Comparison of ENCODE assay signal across 2 cellular contexts in genomic region chr16:3520861-3521260, GRCh38.
TF ChIP-seq lines count a peak whose summit lies in the region.

No MANE protein-coding gene starts in this region.

TF ChIP-seq in GM23338, 12 proteins besides CTCF, POLR2A, EP300 and RAD21:
- TF ChIP-seq EZH2phosphoT487 (IDR thresholded peaks at IDR 0.05; ENCODE audit: unreplicated experiment), result no peak
- TF ChIP-seq, protein P1, sequence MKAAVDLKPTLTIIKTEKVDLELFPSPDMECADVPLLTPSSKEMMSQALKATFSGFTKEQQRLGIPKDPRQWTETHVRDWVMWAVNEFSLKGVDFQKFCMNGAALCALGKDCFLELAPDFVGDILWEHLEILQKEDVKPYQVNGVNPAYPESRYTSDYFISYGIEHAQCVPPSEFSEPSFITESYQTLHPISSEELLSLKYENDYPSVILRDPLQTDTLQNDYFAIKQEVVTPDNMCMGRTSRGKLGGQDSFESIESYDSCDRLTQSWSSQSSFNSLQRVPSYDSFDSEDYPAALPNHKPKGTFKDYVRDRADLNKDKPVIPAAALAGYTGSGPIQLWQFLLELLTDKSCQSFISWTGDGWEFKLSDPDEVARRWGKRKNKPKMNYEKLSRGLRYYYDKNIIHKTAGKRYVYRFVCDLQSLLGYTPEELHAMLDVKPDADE (IDR thresholded peaks at IDR 0.05), result no peak
- no peak for TF ChIP-seq POLR2AphosphoS5 (IDR thresholded peaks at IDR 0.05; ENCODE audit: low read depth)
- no peak for TF ChIP-seq CREB1 (CRISPR knock-in tag; IDR thresholded peaks at IDR 0.05; ENCODE audit: low read depth)
- no peak for TF ChIP-seq EZH2 (IDR thresholded peaks at IDR 0.05; ENCODE audit: low read depth, unreplicated experiment)

TF ChIP-seq in H1, 55 proteins besides CTCF, POLR2A, EP300 and RAD21:
- TF ChIP-seq CREB1 (IDR thresholded peaks at IDR 0.05), result no peak
- TF ChIP-seq PHF8 (conservative IDR thresholded peaks at IDR 0.05; ENCODE audit: low read depth, low read length), result no peak
- no peak for TF ChIP-seq ATF2 (IDR thresholded peaks at IDR 0.05; ENCODE audit: low read length)
